ENCODE assay signal across 9 cellular contexts in the genomic region with DNA sequence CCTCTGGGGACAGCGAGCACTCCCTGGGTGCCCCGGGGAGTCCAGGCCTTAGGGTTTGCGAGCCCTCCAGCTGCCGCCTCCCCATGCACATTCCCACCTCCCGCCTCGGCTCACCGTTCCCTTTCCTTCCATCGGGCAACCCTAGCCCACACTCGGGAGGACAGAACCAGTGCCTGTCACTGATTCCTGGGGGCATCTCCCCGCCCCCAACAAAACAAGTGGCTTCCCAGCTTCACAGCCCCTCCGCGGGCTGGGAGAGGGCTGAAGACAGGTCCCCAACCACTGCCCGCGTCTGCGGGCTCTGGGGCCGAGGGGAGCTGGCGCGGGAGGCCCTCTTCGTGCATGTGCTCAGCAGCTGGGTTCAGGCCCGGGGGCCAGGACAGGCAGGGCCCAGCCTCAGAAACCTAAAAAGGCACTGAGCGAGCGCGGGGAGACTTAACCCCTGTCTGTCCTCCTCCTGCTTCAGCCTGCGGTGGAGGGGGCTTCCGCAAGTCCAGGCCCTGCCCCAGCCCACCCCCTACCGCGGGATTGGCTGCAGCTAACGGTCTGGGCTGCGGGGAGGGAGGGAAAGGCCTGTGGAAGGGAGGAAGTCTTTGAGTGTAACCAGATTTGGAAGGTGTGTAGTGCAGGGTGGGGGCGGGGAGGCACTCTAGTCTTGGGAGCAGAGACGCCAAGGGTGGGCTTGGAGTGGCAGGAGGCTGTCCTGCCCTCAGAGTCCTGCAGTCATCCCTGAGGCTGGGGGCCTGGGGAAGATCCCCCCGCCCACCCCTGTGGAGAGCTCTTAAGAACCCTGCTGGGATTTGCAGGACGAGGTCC. TPM values are rescaled to one million over a fixed set of nuclear protein-coding genes. Genes with fewer than 3 reads are reported as not detected.
DNase-seq lines count a peak whose midpoint lies in the region; ATAC-seq and TF ChIP-seq lines count a peak whose summit lies in the region.
"Had no signal": no experiment of that assay in that cellular context is flagged by ENCODE, and none has a peak within 500 bp of the region (broad histone marks: within the 10 kb centered on the region; RNA-seq: fewer than 3 reads in every experiment).

No MANE protein-coding gene starts in this region.

- H2BK5ac ChIP-seq in neuronal stem cell (ENCODE audit: low read length), result peak overlapping the region; percentile 98

- peak overlapping the region; percentile 95 for H2BK120ac ChIP-seq in neuronal stem cell (ENCODE audit: low read depth, low read length)

- H4K91ac ChIP-seq in neuronal stem cell (ENCODE audit: low read depth, low read length, poor library complexity), result no peak overlapping the region

- WGBS in neuronal stem cell (ENCODE audit: extremely low coverage in 2 of 2, insufficient read length in 2 of 2, insufficient replicate concordance in 1 of 2), 2 donors, result no CpG with 5 or more reads among the region's 33 CpGs

- peak overlapping the region; percentile 99 for H3K18ac ChIP-seq in neuronal stem cell (ENCODE audit: low read length)

- peak overlapping the region; percentile 91 for H3K9ac ChIP-seq in neuronal stem cell (ENCODE audit: low read depth, low read length, poor library complexity)

- H3K9me3 ChIP-seq in Panc1 (ENCODE audit: control insufficient read depth, insufficient read depth, low read depth, low read length) (no peaks in the 10 kb centered on the region), neuronal stem cell (replicated peaks in 1 of 2; ENCODE audit: control insufficient read depth in 2 of 2, insufficient read depth in 1 of 2, low read depth in 1 of 2, low read length in 2 of 2) (no peaks in the 10 kb centered on the region)

- H3K4me2 ChIP-seq in neuronal stem cell (ENCODE audit: insufficient read depth, low read length, poor library complexity, severe bottlenecking), result peak overlapping the region; percentile 85

- peak; percentile 69 for DNase-seq in GM10266 (ENCODE audit: extremely low spot score)
- no peak for DNase-seq in Panc1 (ENCODE audit: low read depth, low spot score)
- DNase-seq in fibroblast of pulmonary artery (ENCODE audit: low read depth), result peak; percentile 71
- peak; percentile 72 for DNase-seq in neuronal stem cell (ENCODE audit: low spot score)
- DNase-seq in cerebellum (ENCODE audit: low spot score), result no peak
- no peak for DNase-seq in DMS79 treated with DMSO at 0.1 percent for 48 hours (lab: John Stamatoyannopoulos, UW)
- DNase-seq in DMS79 (lab: John Stamatoyannopoulos, UW), result no peak

- H2AK5ac ChIP-seq in neuronal stem cell (ENCODE audit: low read depth, low read length), result peak overlapping the region; percentile 89

- H3K27me3 ChIP-seq in Panc1 (ENCODE audit: control insufficient read depth, insufficient read depth, low read length) (no peaks in the 10 kb centered on the region), neuronal stem cell (ENCODE audit: control insufficient read depth in 3 of 3, insufficient read depth in 3 of 3, low read depth in 1 of 3, low read length in 3 of 3) (no peaks in the 10 kb centered on the region)

- CTCF ChIA-PET in Panc1 (lab: Charles Lee), result interaction anchor here (0.6 kb wide), 2 partner anchors 39 to 164 kb away, joined by 4 to 7 read pairs; no protein-coding TSS in a partner anchor

- peak overlapping the region; percentile 63 for H2BK12ac ChIP-seq in neuronal stem cell (ENCODE audit: low read length)

- peaks cover 23% of the 10 kb centered on the region for H3K4me1 ChIP-seq in Panc1 (ENCODE audit: control insufficient read depth, insufficient read depth, low read length)
- peaks cover 38 to 46% of the 10 kb centered on the region in 2 donors for H3K4me1 ChIP-seq in neuronal stem cell (ENCODE audit: control insufficient read depth in 2 of 2, insufficient read depth in 1 of 2, low read depth in 1 of 2, low read length in 2 of 2)

- BruUV-seq in Panc1 (replicated peaks; lab: Mats Ljungman, UMichigan), result no TSS peak

- intact Hi-C loops in Panc1 (cut with micrococcal nuclease; ENCODE audit: unreplicated experiment), result no loop called here

- H3K36me3 ChIP-seq in Panc1 (ENCODE audit: control insufficient read depth, insufficient read depth, low read length) (no peaks in the 10 kb centered on the region), neuronal stem cell (replicated peaks in 1 of 2; ENCODE audit: control insufficient read depth in 2 of 2, insufficient read depth in 2 of 2, low read length in 2 of 2) (peaks cover 0 to 14% of the 10 kb centered on the region in 2 donors)

- H3K4me3 ChIP-seq in Panc1 (ENCODE audit: low read depth in 2 of 2, low read length in 2 of 2) (peak overlapping the region; percentile 33 to 43; a peak in 2 of 4 replicates), fibroblast of pulmonary artery (replicated peaks; ENCODE audit: low read depth, low read length) (peak overlapping the region; percentile 74), neuronal stem cell (ENCODE audit: low read length in 2 of 2) (peak overlapping the region; percentile 29 to 82)

- no peak overlapping the region for H4K8ac ChIP-seq in neuronal stem cell (ENCODE audit: low read depth, low read length)

- peak; percentile 31; the same call in 1 of the 2 replicates for ATAC-seq in Panc1
- ATAC-seq in HG03039 (IDR thresholded peaks at IDR 0.05; ENCODE audit: unreplicated experiment), result no peak

- H3K27ac ChIP-seq in Panc1 (ENCODE audit: low read length) (no peak overlapping the region), neuronal stem cell (replicated peaks; ENCODE audit: low read length) (peak overlapping the region; percentile 90)

- H3K23ac ChIP-seq in neuronal stem cell (ENCODE audit: low read depth, low read length, poor library complexity), result peak overlapping the region; percentile 90

- TF ChIP-seq CTCF in GM10266 (IDR thresholded peaks at IDR 0.05; ENCODE audit: control insufficient read depth, insufficient read depth, low read depth, missing control alignments) (no peak), Panc1 (IDR thresholded peaks at IDR 0.05) (no peak), fibroblast of pulmonary artery (IDR thresholded peaks at IDR 0.05; ENCODE audit: low read length, missing control alignments) (no peak)

- peak overlapping the region; percentile 92 for H2AFZ ChIP-seq in neuronal stem cell (ENCODE audit: low read length)

- peak overlapping the region; percentile 72 for H3K4ac ChIP-seq in neuronal stem cell (ENCODE audit: low read length)

- in situ Hi-C loops in Panc1 (cut with HindIII; ENCODE audit: low pct_unique_long_range_greater_than_20kb, low sequenced_read_pairs), result no loop called here

- H2BK15ac ChIP-seq in neuronal stem cell (ENCODE audit: low read length), result peak overlapping the region; percentile 69

- peak overlapping the region; percentile 85 for H3K14ac ChIP-seq in neuronal stem cell (ENCODE audit: low read length)

- peaks cover 7% of the 10 kb centered on the region for H3K79me1 ChIP-seq in neuronal stem cell (ENCODE audit: low read depth, low read length)

- POLR2A ChIA-PET in Panc1 (lab: Charles Lee), result interaction anchor here (0.7 kb wide), 1 partner anchor 105 kb away, joined by 4 read pairs; no protein-coding TSS in a partner anchor

RNA-seq across cellular contexts. Expression of gene FLNC, which starts 1.2 kb away (rescaled TPM):
- total RNA-seq in Panc1 (2021; ENCODE audit: unreplicated experiment), result 10.2 TPM
- 7.4 TPM for polyA plus RNA-seq in Panc1 (2012; ENCODE audit: insufficient read length)
- 17.5 TPM for polyA plus RNA-seq in neuronal stem cell (2013, experiment 1 of 2)
- 17.4 TPM for polyA plus RNA-seq in neuronal stem cell (2013, experiment 2 of 2)
- 43.4 TPM for total RNA-seq in cerebellum

RNA-seq across cellular contexts. Expression of gene ATP6V1F, which starts 31.3 kb away (rescaled TPM):
- 151 TPM for total RNA-seq in Panc1 (2021; ENCODE audit: unreplicated experiment)
- 291 TPM for polyA plus RNA-seq in Panc1 (2012; ENCODE audit: insufficient read length)
- polyA plus RNA-seq in neuronal stem cell (2013, experiment 1 of 2), result 216 TPM
- 208 TPM for polyA plus RNA-seq in neuronal stem cell (2013, experiment 2 of 2)
- 58.4 TPM for total RNA-seq in cerebellum

RNA-seq across cellular contexts. Expression of gene CCDC136, which starts 39.6 kb away (rescaled TPM):
- total RNA-seq in Panc1 (2021; ENCODE audit: unreplicated experiment) (1.1 TPM), cerebellum (79.1 TPM)
- 0.38 TPM for polyA plus RNA-seq in Panc1 (2012; ENCODE audit: insufficient read length)
- 59.8 TPM for polyA plus RNA-seq in neuronal stem cell (2013, experiment 1 of 2)
- polyA plus RNA-seq in neuronal stem cell (2013, experiment 2 of 2), result 63.1 TPM

RNA-seq across cellular contexts. Expression of gene OPN1SW, which starts 55.8 kb away (rescaled TPM):
- total RNA-seq in Panc1 (2021; ENCODE audit: unreplicated experiment), result not detected
- polyA plus RNA-seq in Panc1 (2012; ENCODE audit: insufficient read length), result 0.87 TPM
- 0.56 TPM for polyA plus RNA-seq in neuronal stem cell (2013, experiment 1 of 2)
- polyA plus RNA-seq in neuronal stem cell (2013, experiment 2 of 2), result 0.76 TPM
- total RNA-seq in cerebellum, result 0.45 TPM
- total RNA-seq: pulmonary artery endothelial cell had no signal

Comparison
In these comparisons a context has a peak if more than half of its experiments do, and no peak if none do; other contexts are left out.
1. DNase-seq: peak in GM10266 (single experiment), fibroblast of pulmonary artery (single experiment) and neuronal stem cell (single experiment); none in Panc1 (single experiment), cerebellum (single experiment), DMS79 treated with DMSO at 0.1 percent for 48 hours (single experiment) and DMS79 (single experiment).
2. RNA of gene CCDC136, which starts 39.6 kb away (total RNA-seq): 79.1 TPM in cerebellum (single experiment); 1.1 TPM in Panc1 (single experiment); every median in the first group is over 10 times any median in the second.
3. Peak in every context shown above with its lines, with median percentiles within 50 percentile points of each other: H3K4me3 ChIP-seq.